ENCODE assay signal across 27 cellular contexts in genomic region chrX:148620023-148620422, GRCh38.
"Had no signal": no experiment of that assay in that cellular context is flagged by ENCODE, and none has a peak within 500 bp of the region (broad histone marks: within the 10 kb centered on the region; RNA-seq: fewer than 3 reads in every experiment).

No MANE protein-coding gene starts in this region.

- H3K4me3 ChIP-seq: esophagus muscularis mucosa, heart left ventricle, pancreas, psoas muscle, suprapubic skin, tibial artery, upper lobe of right lung had no signal

- H3K36me3 ChIP-seq: esophagus muscularis mucosa, heart left ventricle, pancreas, suprapubic skin, tibial artery, upper lobe of right lung had no signal

- H3K9me3 ChIP-seq: esophagus muscularis mucosa, heart left ventricle, pancreas, psoas muscle, suprapubic skin, tibial artery, upper lobe of right lung had no signal

- H3K27me3 ChIP-seq: esophagus muscularis mucosa, foreskin keratinocyte, heart left ventricle, pancreas, suprapubic skin, tibial artery, upper lobe of right lung had no signal

- DNase-seq: activated CD4-positive, alpha-beta T cell treated with anti-CD3 and anti-CD28 coated beads for 4 hours; activated CD4-positive, alpha-beta T cell treated with anti-CD3 and anti-CD28 coated beads, Interleukin-2, amount 50 U/mL, for 4 hours; activated CD8-positive, alpha-beta memory T cell treated with anti-CD3 and anti-CD28 coated beads for 24 hours; activated effector memory CD4-positive, alpha-beta T cell treated with Interleukin-2 at 50 U/mL for 16 hours; activated naive CD4-positive, alpha-beta T cell treated with Interleukin-2 at 50 U/mL for 16 hours; aorta; dermis blood vessel endothelial cell; effector CD4-positive, alpha-beta T cell; foreskin keratinocyte; heart left ventricle; hypothalamus; immature natural killer cell; kidney; left colon; naive thymus-derived CD4-positive, alpha-beta T cell; nucleus accumbens; pancreas; psoas muscle; stimulated activated CD4-positive, alpha-beta T cell treated with anti-CD3 and anti-CD28 coated beads, Interleukin-15, amount 100 ng/mL, for 24 hours; stimulated activated CD4-positive, alpha-beta T cell treated with anti-CD3 and anti-CD28 coated beads, Interleukin-2, amount 100 ng/mL, for 24 hours; stimulated activated naive B cell treated with anti-CD40 and anti-IgM and Interleukin-4, amounts not matched to agents 10 μg/mL and 1 μg/mL and 100 μg/mL, for 72 hours; T-helper 9 cell; tibial artery; upper lobe of right lung had no signal

- ATAC-seq: foreskin keratinocyte; heart left ventricle; left colon; naive thymus-derived CD4-positive, alpha-beta T cell; pancreas; psoas muscle; stimulated activated naive B cell treated with anti-CD40 and anti-IgM and Interleukin-4, amounts not matched to agents 10 μg/mL and 1 μg/mL and 100 μg/mL, for 72 hours; upper lobe of right lung had no signal

- H3K4me1 ChIP-seq: esophagus muscularis mucosa, foreskin keratinocyte, heart left ventricle, pancreas, psoas muscle, suprapubic skin, tibial artery, upper lobe of right lung had no signal

- H3K27ac ChIP-seq: esophagus muscularis mucosa, foreskin keratinocyte, heart left ventricle, pancreas, psoas muscle, suprapubic skin, tibial artery, upper lobe of right lung, VCaP had no signal
